Comparison of ENCODE assay signal across 20 cellular contexts in genomic region chr1:87007323-87007722, GRCh38.
A peak's percentile ranks its signal among the peaks of the same experiment; 100 is the strongest.
DNase-seq lines count a peak whose midpoint lies in the region; ATAC-seq, FAIRE-seq and TF ChIP-seq lines count a peak whose summit lies in the region.
"Had no signal": no experiment of that assay in that cellular context is flagged by ENCODE, and none has a peak within 500 bp of the region (broad histone marks: within the 10 kb centered on the region; RNA-seq: fewer than 3 reads in every experiment).

No MANE protein-coding gene starts in this region.

- TF ChIP-seq POLR2A in GM12891 (IDR thresholded peaks at IDR 0.05; ENCODE audit: low read depth, low read length) (no peak), gastroesophageal sphincter (IDR thresholded peaks at IDR 0.05) (no peak)

- TF ChIP-seq EP300 in gastroesophageal sphincter (IDR thresholded peaks at IDR 0.05) = no peak

- ATAC-seq in GM19025 (IDR thresholded peaks at IDR 0.05; ENCODE audit: low read depth, unreplicated experiment) (peak; percentile 61), GM21786 (IDR thresholded peaks at IDR 0.05; ENCODE audit: unreplicated experiment) (peak; percentile 70), HG03378 (IDR thresholded peaks at IDR 0.05; ENCODE audit: unreplicated experiment) (peak; percentile 68), gastroesophageal sphincter (no peak), GM18873 (IDR thresholded peaks at IDR 0.05; ENCODE audit: low FRiP score, unreplicated experiment) (no peak)
- ATAC-seq: HepG2, Panc1, Right ventricle myocardium inferior, SK-N-SH treated with all-trans-retinoic acid at 6 μM for 48 hours had no signal

- H3K4me3 ChIP-seq in gastroesophageal sphincter = no peak overlapping the region

- H3K27me3 ChIP-seq in gastroesophageal sphincter = no peaks in the 10 kb centered on the region

- no peak for TF ChIP-seq CTCF in gastroesophageal sphincter (IDR thresholded peaks at IDR 0.05)

- peak; percentile 43 for FAIRE-seq in GM12891 (lab: Jason Lieb, UNC)
- FAIRE-seq: HepG2 had no signal

- 89 to 100% methylated on average over 1 of the region's 1 CpG for WGBS in gastroesophageal sphincter (ENCODE audit: low coverage in 1 of 2), 2 donors

- H3K36me3 ChIP-seq in gastroesophageal sphincter = no peaks in the 10 kb centered on the region

- DNase-seq in GM12891 (ENCODE audit: insufficient read length, low spot score) = no peak
- no peak for DNase-seq in AG20443 (ENCODE audit: low spot score)
- DNase-seq in globus pallidus (ENCODE audit: low spot score) = no peak
- DNase-seq: C1 segment of cervical spinal cord, HFFc6, NCI-H1092 treated with DMSO at 0.1 percent for 48 hours, NCI-H1694 treated with DMSO at 0.1 percent for 48 hours, NCI-H2171, NCI-H446 treated with DMSO at 0.1 percent for 48 hours, NCI-H774 had no signal

- no peaks in the 10 kb centered on the region for H3K9me3 ChIP-seq in gastroesophageal sphincter

- H3K4me1 ChIP-seq in gastroesophageal sphincter = no peaks in the 10 kb centered on the region

- no peak overlapping the region for H3K27ac ChIP-seq in gastroesophageal sphincter
- H3K27ac ChIP-seq: KMS-11 had no signal

TF ChIP-seq in GM12891, 5 proteins besides CTCF, POLR2A, EP300 and RAD21:
- TF ChIP-seq TAF1 (IDR thresholded peaks at IDR 0.05; ENCODE audit: low read depth, low read length) (no peak), POLR2AphosphoS5 (IDR thresholded peaks at IDR 0.05; ENCODE audit: low read depth, low read length) (no peak), SPI1 (IDR thresholded peaks at IDR 0.05; ENCODE audit: low read depth, low read length) (no peak), POU2F2 (IDR thresholded peaks at IDR 0.05; ENCODE audit: low read depth, low read length) (no peak), PAX5 (IDR thresholded peaks at IDR 0.05; ENCODE audit: insufficient read depth, low read length, severe bottlenecking) (no peak)

Comparison
In these comparisons a context has a peak if more than half of its experiments do, and no peak if none do; other contexts are left out.
1. ATAC-seq: peak in GM19025 (single experiment), GM21786 (single experiment) and HG03378 (single experiment); none in gastroesophageal sphincter (single experiment) and GM18873 (single experiment).